In the genomic region with DNA sequence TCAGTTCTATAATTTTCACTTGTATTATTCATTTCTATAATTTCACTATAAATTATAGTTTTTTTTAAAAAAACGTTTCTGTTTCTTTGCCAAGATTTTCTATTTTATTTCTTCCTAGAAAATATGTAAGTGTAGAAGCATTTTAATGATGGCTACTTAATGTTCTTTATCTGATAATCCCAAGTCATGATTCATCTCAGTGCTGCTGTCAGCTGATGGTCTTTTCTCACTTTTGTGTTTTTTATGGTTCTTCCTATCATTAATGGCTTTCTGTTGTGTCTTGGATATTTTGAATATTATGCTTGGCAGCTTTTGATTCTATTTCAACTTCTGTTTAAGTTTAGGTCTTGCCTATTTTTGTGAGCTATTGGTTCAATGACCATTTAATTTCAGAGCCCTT, we compare ENCODE assay signal across 21 cellular contexts.
"Had no signal": no experiment of that assay in that cellular context is flagged by ENCODE, and none has a peak within 500 bp of the region (broad histone marks: within the 10 kb centered on the region; RNA-seq: fewer than 3 reads in every experiment).

No MANE protein-coding gene starts in this region.

- H3K27me3 ChIP-seq: cardiac muscle cell, hepatocyte, left lung, right atrium auricular region, upper lobe of right lung had no signal

- H3K4me3 Mint-ChIP-seq: activated CD4-positive, alpha-beta memory T cell treated with anti-CD3 and anti-CD28 coated beads for 36 hours; activated CD4-positive, alpha-beta T cell treated with anti-CD3 and anti-CD28 coated beads for 36 hours; activated CD8-positive, alpha-beta memory T cell treated with anti-CD3 and anti-CD28 coated beads, Interleukin-2, amount 10 ng/mL, durations not matched to agents 7 days and 5 days; activated naive CD4-positive, alpha-beta T cell treated with anti-CD3 and anti-CD28 coated beads, Interleukin-2, amount 10 ng/mL, durations not matched to agents 7 days and 5 days; naive thymus-derived CD8-positive, alpha-beta T cell; stimulated activated naive CD8-positive, alpha-beta T cell treated with anti-CD3 and anti-CD28 coated beads, Interleukin-15, amount 100 ng/mL, for 72 hours; T-helper 17 cell had no signal

- H3K27ac Mint-ChIP-seq: activated CD4-positive, alpha-beta memory T cell treated with anti-CD3 and anti-CD28 coated beads for 36 hours; activated CD4-positive, alpha-beta T cell treated with anti-CD3 and anti-CD28 coated beads for 36 hours; activated CD8-positive, alpha-beta memory T cell treated with anti-CD3 and anti-CD28 coated beads, Interleukin-2, amount 10 ng/mL, durations not matched to agents 7 days and 5 days; activated naive CD4-positive, alpha-beta T cell treated with anti-CD3 and anti-CD28 coated beads, Interleukin-2, amount 10 ng/mL, durations not matched to agents 7 days and 5 days; activated T-helper 2 cell treated with anti-CD3 and anti-CD28 coated beads, Interferon-gamma antibody, Interleukin-2, Interleukin-4, amounts not matched to agents 10 μg/mL and 5 μg/mL and 100 μg/mL, durations not matched to agents 14 hours and 24 hours and 36 hours; naive thymus-derived CD8-positive, alpha-beta T cell; progenitor cell of endocrine pancreas; stimulated activated naive CD8-positive, alpha-beta T cell treated with anti-CD3 and anti-CD28 coated beads, Interleukin-15, amount 100 ng/mL, for 72 hours; T-helper 17 cell had no signal

- H3K27me3 Mint-ChIP-seq: activated CD8-positive, alpha-beta memory T cell treated with anti-CD3 and anti-CD28 coated beads, Interleukin-2, amount 10 ng/mL, durations not matched to agents 7 days and 5 days; activated naive CD4-positive, alpha-beta T cell treated with anti-CD3 and anti-CD28 coated beads, Interleukin-2, amount 10 ng/mL, durations not matched to agents 7 days and 5 days; progenitor cell of endocrine pancreas; T-helper 17 cell had no signal

- H3K9me3 Mint-ChIP-seq: activated CD4-positive, alpha-beta memory T cell treated with anti-CD3 and anti-CD28 coated beads for 36 hours; activated naive CD4-positive, alpha-beta T cell treated with anti-CD3 and anti-CD28 coated beads, Interleukin-2, amount 10 ng/mL, durations not matched to agents 7 days and 5 days; activated T-helper 2 cell treated with anti-CD3 and anti-CD28 coated beads, Interferon-gamma antibody, Interleukin-2, Interleukin-4, amounts not matched to agents 10 μg/mL and 5 μg/mL and 100 μg/mL, durations not matched to agents 14 hours and 24 hours and 36 hours; stimulated activated naive CD8-positive, alpha-beta T cell treated with anti-CD3 and anti-CD28 coated beads, Interleukin-15, amount 100 ng/mL, for 72 hours had no signal

- H2AFZ ChIP-seq: hepatocyte had no signal

- H3K4me3 ChIP-seq: cardiac muscle cell, hepatocyte, left lung, mucosa of descending colon, right atrium auricular region, thoracic aorta, upper lobe of right lung had no signal

- H3K36me3 ChIP-seq: cardiac muscle cell, left lung, right atrium auricular region, thoracic aorta, upper lobe of right lung had no signal

- H3K27ac ChIP-seq: cardiac muscle cell, left lung, thoracic aorta, upper lobe of right lung had no signal

- H3K9me3 ChIP-seq: left lung, mucosa of descending colon, thoracic aorta, upper lobe of right lung had no signal

- H3K4me1 ChIP-seq: left lung had no signal

- H3K4me1 Mint-ChIP-seq: activated CD4-positive, alpha-beta T cell treated with anti-CD3 and anti-CD28 coated beads for 36 hours; activated CD8-positive, alpha-beta memory T cell treated with anti-CD3 and anti-CD28 coated beads, Interleukin-2, amount 10 ng/mL, durations not matched to agents 7 days and 5 days; activated naive CD4-positive, alpha-beta T cell treated with anti-CD3 and anti-CD28 coated beads, Interleukin-2, amount 10 ng/mL, durations not matched to agents 7 days and 5 days; naive thymus-derived CD8-positive, alpha-beta T cell; stimulated activated naive CD8-positive, alpha-beta T cell treated with anti-CD3 and anti-CD28 coated beads, Interleukin-15, amount 100 ng/mL, for 72 hours; T-helper 17 cell had no signal

- H3K79me2 ChIP-seq: hepatocyte had no signal

- H3K36me3 Mint-ChIP-seq: activated CD4-positive, alpha-beta memory T cell treated with anti-CD3 and anti-CD28 coated beads for 36 hours; activated CD8-positive, alpha-beta memory T cell treated with anti-CD3 and anti-CD28 coated beads, Interleukin-2, amount 10 ng/mL, durations not matched to agents 7 days and 5 days; activated naive CD4-positive, alpha-beta T cell treated with anti-CD3 and anti-CD28 coated beads, Interleukin-2, amount 10 ng/mL, durations not matched to agents 7 days and 5 days had no signal

- ATAC-seq: activated CD4-positive, alpha-beta T cell treated with anti-CD3 and anti-CD28 coated beads for 36 hours; activated CD8-positive, alpha-beta memory T cell treated with anti-CD3 and anti-CD28 coated beads, Interleukin-2, amount 10 ng/mL, durations not matched to agents 7 days and 5 days; esophagus mucosa; left lung; mucosa of descending colon; naive thymus-derived CD8-positive, alpha-beta T cell; stimulated activated naive CD8-positive, alpha-beta T cell treated with anti-CD3 and anti-CD28 coated beads, Interleukin-15, amount 100 ng/mL, for 72 hours; T-helper 17 cell; upper lobe of right lung had no signal

- DNase-seq: activated CD4-positive, alpha-beta memory T cell treated with anti-CD3 and anti-CD28 coated beads for 36 hours; activated CD4-positive, alpha-beta T cell treated with anti-CD3 and anti-CD28 coated beads for 36 hours; activated CD8-positive, alpha-beta memory T cell treated with anti-CD3 and anti-CD28 coated beads, Interleukin-2, amount 10 ng/mL, durations not matched to agents 7 days and 5 days; activated naive CD4-positive, alpha-beta T cell treated with anti-CD3 and anti-CD28 coated beads, Interleukin-2, amount 10 ng/mL, durations not matched to agents 7 days and 5 days; activated T-cell treated with anti-CD3 and anti-CD28 coated beads, Interleukin-2, amount 50 U/mL, for 1 hour; kidney; left lung; mammary epithelial cell; mucosa of descending colon; naive thymus-derived CD8-positive, alpha-beta T cell; small intestine; stimulated activated naive CD8-positive, alpha-beta T cell treated with anti-CD3 and anti-CD28 coated beads, Interleukin-15, amount 100 ng/mL, for 72 hours; T-helper 17 cell; upper lobe of right lung had no signal

- H3K4me2 ChIP-seq: hepatocyte had no signal
